In the genomic region with DNA sequence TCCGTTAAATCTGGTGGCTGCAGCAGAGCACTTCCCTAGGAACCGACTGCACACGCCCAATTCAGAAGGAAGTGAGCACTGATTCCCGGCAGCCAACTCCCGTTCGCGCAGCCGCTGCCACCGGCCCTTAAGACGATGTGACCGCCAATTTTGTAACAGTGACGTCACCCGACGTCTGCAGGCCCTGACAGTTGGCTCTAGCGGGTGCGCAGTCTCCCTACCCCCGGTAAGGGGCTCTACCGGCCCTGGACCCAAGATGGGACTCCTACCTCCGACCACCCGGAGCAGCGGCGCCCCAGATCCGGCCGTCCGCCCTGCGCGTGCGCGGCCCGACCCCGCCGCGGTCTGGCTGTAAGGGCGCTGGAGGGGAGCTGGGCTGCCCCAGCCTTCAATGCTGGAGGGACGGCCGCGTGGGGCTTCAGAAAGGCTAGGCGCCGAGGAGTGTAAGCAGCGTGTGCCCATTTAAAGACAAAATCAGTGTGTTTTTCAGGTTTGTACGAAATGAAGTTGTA, we compare ENCODE assay signal across 8 cellular contexts. TPM values are rescaled to one million over a fixed set of nuclear protein-coding genes. Genes with fewer than 3 reads are reported as not detected.
DNase-seq lines count a peak whose midpoint lies in the region; ATAC-seq and TF ChIP-seq lines count a peak whose summit lies in the region.

No MANE protein-coding gene starts in this region.

- no peaks in the 10 kb centered on the region for H3K27me3 Mint-ChIP-seq in MCF 10A (ENCODE audit: insufficient read depth, unreplicated experiment)

- CTCF ChIA-PET in MCF 10A (lab: Yijun Ruan, JAX): interaction anchor here (0.6 to 0.9 kb wide), 4 partner anchors 18 to 1286 kb away, joined by 3 to 4 read pairs (median 4); no protein-coding TSS in a partner anchor

- in situ Hi-C loops in GM13976 (cut with MboI; ENCODE audit: low sequenced_read_pairs, unreplicated experiment): no loop called here

- POLR2A ChIA-PET in MCF 10A (lab: Yijun Ruan, JAX): interaction anchor here (0.6 to 13.6 kb wide), 11 partner anchors 10 to 392 kb away, joined by 3 to 153 read pairs (median 4); a partner anchor contains a TSS

- no peaks in the 10 kb centered on the region for H3K27me3 ChIP-seq in iPS-15b (ENCODE audit: control insufficient read depth, insufficient read depth, low read length)
- H3K27me3 ChIP-seq in sigmoid colon: no peaks in the 10 kb centered on the region

- no TSS peak for BruUV-seq in MCF 10A (replicated peaks; lab: Mats Ljungman, UMichigan)

- H3K4me1 ChIP-seq in iPS-15b (ENCODE audit: control insufficient read depth, insufficient read depth, low read length): peaks cover 7% of the 10 kb centered on the region
- peaks cover 0 to 13% (median 10%) of the 10 kb centered on the region in 4 donors for H3K4me1 ChIP-seq in sigmoid colon

- peak overlapping the region; percentile 72 for H3K4me3 Mint-ChIP-seq in MCF 10A (ENCODE audit: unreplicated experiment)

- H3K4me1 Mint-ChIP-seq in MCF 10A (ENCODE audit: insufficient read depth, unreplicated experiment): peaks cover 22% of the 10 kb centered on the region

- H3K4me3 ChIP-seq in iPS-15b (ENCODE audit: low read depth, low read length): peak overlapping the region; percentile 76
- H3K4me3 ChIP-seq in sigmoid colon: peak overlapping the region; percentile 54 to 72 (median 70)

- H3K9ac ChIP-seq in iPS-15b (ENCODE audit: low read depth, low read length): peak overlapping the region; percentile 47

- no peak for TF ChIP-seq CTCF in GM13976 (IDR thresholded peaks at IDR 0.05; ENCODE audit: borderline replicate concordance, control extremely low read depth, extremely low read depth, insufficient read depth, missing control alignments)
- no peak for TF ChIP-seq CTCF in VCaP (conservative IDR thresholded peaks at IDR 0.05)
- no peak for TF ChIP-seq CTCF in MCF 10A (IDR thresholded peaks at IDR 0.05; ENCODE audit: unreplicated experiment)
- no peak for TF ChIP-seq CTCF in sigmoid colon (IDR thresholded peaks at IDR 0.05)

- DNase-seq in GM13976 (ENCODE audit: low spot score): peak; percentile 86
- DNase-seq in NCI-H1930 (lab: John Stamatoyannopoulos, UW): peak; percentile 90 to 95
- DNase-seq in MCF 10A (ENCODE audit: unreplicated experiment): peak; percentile 88
- DNase-seq in sigmoid colon: peak; percentile 95
- no peak for DNase-seq in HuH-7.5 (ENCODE audit: low spot score)

- H3K9me3 ChIP-seq in iPS-15b (ENCODE audit: control insufficient read depth, insufficient read depth, low read length): no peaks in the 10 kb centered on the region
- H3K9me3 ChIP-seq in sigmoid colon: no peaks in the 10 kb centered on the region

- peak in 1 of 4 donors; percentile 52 for TF ChIP-seq EP300 in sigmoid colon (IDR thresholded peaks at IDR 0.05)

- H3K36me3 ChIP-seq in iPS-15b (ENCODE audit: control insufficient read depth, insufficient read depth, low read length) (peaks cover 4% of the 10 kb centered on the region), sigmoid colon (peaks cover 0 to 47% (median 15%) of the 10 kb centered on the region in 4 donors)

- 0% methylated on average over 41 of the region's 41 CpGs for WGBS in sigmoid colon, 2 donors

- peak overlapping the region; percentile 64 for H3K27ac Mint-ChIP-seq in MCF 10A (ENCODE audit: low read depth, unreplicated experiment)

- H3K36me3 Mint-ChIP-seq in MCF 10A (ENCODE audit: insufficient read depth, unreplicated experiment): peaks cover 78% of the 10 kb centered on the region

- H3K27ac ChIP-seq in VCaP: peak overlapping the region; percentile 81
- H3K27ac ChIP-seq in sigmoid colon: peak overlapping the region; percentile 94 to 96 (median 94)

- TF ChIP-seq POLR2A in sigmoid colon (IDR thresholded peaks at IDR 0.05): peak in 1 of 2 donors; percentile 18

- peak; percentile 69 for ATAC-seq in HG02840 (IDR thresholded peaks at IDR 0.05; ENCODE audit: low FRiP score, unreplicated experiment)

- no peaks in the 10 kb centered on the region for H3K9me3 Mint-ChIP-seq in MCF 10A (ENCODE audit: unreplicated experiment)

- intact Hi-C loops in MCF 10A (cut with micrococcal nuclease): loop anchor here (1.0 kb wide), 1 partner anchor 43 kb away; a partner anchor contains a TSS
- intact Hi-C loops in sigmoid colon (cut with DNase I): no loop called here

RNA-seq across cellular contexts. Expression of a gene that starts 19.1 kb away (rescaled TPM):
- total RNA-seq in MCF 10A (2022) (58.2 and 82.7 TPM in 2 replicates), sigmoid colon (100 to 1,000 TPM in 1 of 4 donors, 10 to 100 TPM in 3; 49.0 to 102 (median 76.6) TPM)
- polyA plus RNA-seq in sigmoid colon: 10 to 100 TPM; 59.5 to 94.6 (median 71.1) TPM

RNA-seq across cellular contexts. Expression of a gene that starts 32.3 kb away (rescaled TPM):
- total RNA-seq in MCF 10A (2022) (17.2 and 19.3 TPM in 2 replicates), sigmoid colon (10 to 100 TPM; 15.0 to 22.3 (median 20.1) TPM)
- polyA plus RNA-seq in sigmoid colon: 10 to 100 TPM in 2 of 3 donors, 1 to 10 TPM in 1; 8.4 to 11.9 (median 10.4) TPM

RNA-seq across cellular contexts. Expression of a gene that starts 42.8 kb away (rescaled TPM):
- total RNA-seq in MCF 10A (2022) (97.4 and 99.2 TPM in 2 replicates), sigmoid colon (10 to 100 TPM; 11.4 to 27.1 (median 18.0) TPM)
- 10 to 100 TPM; 21.6 to 32.3 (median 24.7) TPM for polyA plus RNA-seq in sigmoid colon
